10 cellular contexts compared by ENCODE assay signal in genomic region chr3:18556503-18556902, GRCh38.
DNase-seq lines count a peak whose midpoint lies in the region; ATAC-seq and TF ChIP-seq lines count a peak whose summit lies in the region.
"Had no signal": no experiment of that assay in that cellular context is flagged by ENCODE, and none has a peak within 500 bp of the region (broad histone marks: within the 10 kb centered on the region; RNA-seq: fewer than 3 reads in every experiment).

No MANE protein-coding gene starts in this region.

- peak; percentile 77 for ATAC-seq in GM21576 (IDR thresholded peaks at IDR 0.05; ENCODE audit: unreplicated experiment)

- H3K36me3 ChIP-seq in suprapubic skin, result no peaks in the 10 kb centered on the region
- H3K36me3 ChIP-seq: SJCRH30 had no signal

- peak overlapping the region; percentile 11 for H3K4me3 Mint-ChIP-seq in activated naive CD8-positive, alpha-beta T cell

- no peaks in the 10 kb centered on the region for H3K9me3 ChIP-seq in suprapubic skin
- H3K9me3 ChIP-seq: SJCRH30 had no signal

- TF ChIP-seq CTCF in AG09309 (IDR thresholded peaks at IDR 0.05; ENCODE audit: control insufficient read depth, insufficient read depth, low read depth, low read length, missing control alignments) (no peak), suprapubic skin (IDR thresholded peaks at IDR 0.05) (no peak)

- no peaks in the 10 kb centered on the region for H3K27me3 Mint-ChIP-seq in activated naive CD8-positive, alpha-beta T cell

- no peak overlapping the region for H3K27ac ChIP-seq in suprapubic skin
- H3K27ac ChIP-seq: SJCRH30 had no signal

- peaks cover 6% of the 10 kb centered on the region for H3K4me1 ChIP-seq in suprapubic skin
- H3K4me1 ChIP-seq: SJCRH30 had no signal

- no peak overlapping the region for H3K4me3 ChIP-seq in AG09309 (ENCODE audit: control insufficient read depth, low read depth, low read length)
- H3K4me3 ChIP-seq in suprapubic skin, result no peak overlapping the region
- H3K4me3 ChIP-seq: lung, SJCRH30 had no signal

- no peak for TF ChIP-seq EP300 in suprapubic skin (IDR thresholded peaks at IDR 0.05)

- no peaks in the 10 kb centered on the region for H3K9me3 Mint-ChIP-seq in activated naive CD8-positive, alpha-beta T cell (ENCODE audit: low read depth)

- peak overlapping the region; percentile 96 for H3K27ac Mint-ChIP-seq in activated naive CD8-positive, alpha-beta T cell

- WGBS in suprapubic skin, result 62% methylated on average over 3 of the region's 3 CpGs

- H3K4me1 Mint-ChIP-seq in activated naive CD8-positive, alpha-beta T cell (ENCODE audit: low read depth), result peaks cover 59% of the 10 kb centered on the region

- no peaks in the 10 kb centered on the region for H3K27me3 ChIP-seq in suprapubic skin
- H3K27me3 ChIP-seq: SJCRH30 had no signal

- no peak for TF ChIP-seq POLR2A in suprapubic skin (IDR thresholded peaks at IDR 0.05)

- peaks cover 3% of the 10 kb centered on the region for H3K36me3 Mint-ChIP-seq in activated naive CD8-positive, alpha-beta T cell

- peak; percentile 10 for DNase-seq in AG09309 (ENCODE audit: low read depth)
- DNase-seq in NCI-H69 (lab: John Stamatoyannopoulos, UW), result peak; percentile 1
- peak; percentile 2 to 14 for DNase-seq in stimulated activated CD8-positive, alpha-beta memory T cell treated with anti-CD3 and anti-CD28 coated beads, Interleukin-7, amount 100 ng/mL, for 1 hour (ENCODE audit: low read depth in 2 of 2)
- DNase-seq in NCI-H1436 (lab: John Stamatoyannopoulos, UW), result no peak
- no peak for DNase-seq in NK-92 (lab: John Stamatoyannopoulos, UW; ENCODE audit: unreplicated experiment)
- DNase-seq in suprapubic skin (ENCODE audit: low spot score in 2 of 2), result no peak

Comparison
In these comparisons a context has a peak if more than half of its experiments do, and no peak if none do; other contexts are left out.
1. DNase-seq: peak in AG09309 (single experiment), NCI-H69 (single experiment) and stimulated activated CD8-positive, alpha-beta memory T cell treated with anti-CD3 and anti-CD28 coated beads, Interleukin-7, amount 100 ng/mL, for 1 hour (2 of 2); none in NCI-H1436 (single experiment), NK-92 (single experiment) and suprapubic skin (0 of 2).